ENCODE assay signal across 12 cellular contexts in the genomic region with DNA sequence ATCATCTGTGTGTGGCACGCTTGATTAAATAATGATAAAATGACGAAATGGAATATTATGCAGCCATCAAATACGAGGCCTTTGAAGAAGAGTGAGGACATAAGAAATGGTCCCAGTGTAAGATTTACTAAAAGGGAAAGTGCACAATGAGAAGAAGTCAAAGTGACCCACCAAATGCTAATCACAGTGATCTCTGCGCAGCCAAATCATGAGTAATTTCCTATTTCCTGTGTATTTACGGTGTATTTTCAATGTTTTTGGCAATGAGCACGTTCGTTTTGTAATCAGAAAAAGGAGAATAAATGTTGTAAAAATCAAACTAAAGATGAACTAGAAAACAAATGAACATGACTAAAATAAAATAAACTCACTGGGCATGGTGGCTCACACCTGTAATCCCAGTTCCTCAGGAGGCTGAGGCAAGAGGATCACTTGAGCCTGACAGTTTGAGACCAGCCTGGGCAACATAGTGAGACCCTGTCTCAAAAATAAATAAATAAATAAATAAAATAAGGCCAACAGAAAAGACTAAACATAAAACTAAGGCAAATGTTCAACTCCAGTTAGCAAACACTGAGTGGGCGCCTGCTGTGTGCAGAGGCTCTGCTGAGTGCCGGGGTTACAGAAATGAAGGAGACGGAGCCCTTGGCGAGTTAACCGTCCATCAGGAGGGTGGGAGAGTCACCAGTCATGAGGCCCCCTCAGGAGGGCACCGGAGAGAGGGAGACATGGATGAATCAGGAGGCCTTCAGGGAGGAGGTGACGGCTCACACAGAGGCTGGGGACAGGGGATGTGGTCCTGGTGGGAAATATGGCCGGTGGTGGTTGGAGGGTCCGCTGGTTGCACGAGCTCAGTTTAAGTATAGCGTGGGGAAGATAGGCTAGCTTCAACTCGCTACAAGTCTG. TPM values are rescaled to one million over a fixed set of nuclear protein-coding genes. Genes with fewer than 3 reads are reported as not detected.
DNase-seq lines count a peak whose midpoint lies in the region; ATAC-seq and TF ChIP-seq lines count a peak whose summit lies in the region.
"Had no signal": no experiment of that assay in that cellular context is flagged by ENCODE, and none has a peak within 500 bp of the region (broad histone marks: within the 10 kb centered on the region; RNA-seq: fewer than 3 reads in every experiment).

No MANE protein-coding gene starts in this region.

- peak; percentile 21 for DNase-seq in BJ (ENCODE audit: low read depth)
- no peak for DNase-seq in RWPE1 (ENCODE audit: low spot score)
- DNase-seq in fibroblast of gingiva (ENCODE audit: low read depth), result peak; percentile 26
- no peak for DNase-seq in neural progenitor cell (ENCODE audit: low spot score)
- no peak for DNase-seq in Ammon's horn (ENCODE audit: low spot score)
- no peak for DNase-seq in medulla oblongata (ENCODE audit: extremely low spot score)
- no peak for DNase-seq in DMS 273 (lab: John Stamatoyannopoulos, UW; ENCODE audit: unreplicated experiment)
- DNase-seq: Calu3, NCI-H1436 treated with DMSO at 0.1 percent for 48 hours had no signal

- H3K9me3 Mint-ChIP-seq in neural progenitor cell, result peaks cover 3% of the 10 kb centered on the region

- CTCF ChIA-PET in BJ (lab: Yijun Ruan, JAX), result interaction anchor here (1.2 to 2.8 kb wide), 4 partner anchors 11 to 138 kb away, joined by 3 to 14 read pairs (median 4); no protein-coding TSS in a partner anchor
- CTCF ChIA-PET in RWPE1 (lab: Yijun Ruan, JAX), result no interaction called here

- TF ChIP-seq CTCF in BJ (IDR thresholded peaks at IDR 0.05; ENCODE audit: insufficient read depth, low read depth, low read length), result no peak
- no peak for TF ChIP-seq CTCF in RWPE1 (conservative IDR thresholded peaks at IDR 0.05; ENCODE audit: low read depth)
- no peak for TF ChIP-seq CTCF in neural progenitor cell (IDR thresholded peaks at IDR 0.05)

- H3K4me3 Mint-ChIP-seq in neural progenitor cell, result peak overlapping the region; percentile 64
- H3K4me3 Mint-ChIP-seq: dendritic cell treated with granulocyte-macrophage colony-stimulating factor and Interleukin-4, amounts not matched to agents 40 ng/mL and 50 ng/mL, for 4 days had no signal

- H3K36me3 ChIP-seq in BJ (ENCODE audit: control insufficient read depth, insufficient read depth, low read length) (no peaks in the 10 kb centered on the region), neural progenitor cell (no peaks in the 10 kb centered on the region)
- H3K36me3 ChIP-seq: SJCRH30 had no signal

- H3K27me3 Mint-ChIP-seq in neural progenitor cell (ENCODE audit: insufficient read depth, low read depth), result peaks cover 14% of the 10 kb centered on the region

- no peak for ATAC-seq in GM18907 (IDR thresholded peaks at IDR 0.05; ENCODE audit: unreplicated experiment)

- H3K27ac ChIP-seq in RWPE1, result peak overlapping the region; percentile 93
- H3K27ac ChIP-seq in neural progenitor cell, result no peak overlapping the region

- peaks cover 39% of the 10 kb centered on the region for H3F3A ChIP-seq in neural progenitor cell (ENCODE audit: low read depth)

- H3K27me3 ChIP-seq in BJ (ENCODE audit: control insufficient read depth, insufficient read depth, low read length), result no peaks in the 10 kb centered on the region
- H3K27me3 ChIP-seq in neural progenitor cell, result no peaks in the 10 kb centered on the region
- H3K27me3 ChIP-seq: SJCRH30 had no signal

- peaks cover 57% of the 10 kb centered on the region for H3K4me1 ChIP-seq in neural progenitor cell

- H3K36me3 Mint-ChIP-seq in neural progenitor cell, result no peaks in the 10 kb centered on the region

- H3K9me3 ChIP-seq in neural progenitor cell (ENCODE audit: low read depth), result no peaks in the 10 kb centered on the region
- H3K9me3 ChIP-seq: SJCRH30 had no signal

- no peaks in the 10 kb centered on the region for H3K79me2 ChIP-seq in neural progenitor cell (ENCODE audit: low read depth)

- H3K9ac ChIP-seq in neural progenitor cell, result no peak overlapping the region

- peaks cover 62% of the 10 kb centered on the region for H3K4me1 Mint-ChIP-seq in neural progenitor cell

- H3K27ac Mint-ChIP-seq in neural progenitor cell, result peak overlapping the region; percentile 86
- H3K27ac Mint-ChIP-seq: dendritic cell treated with granulocyte-macrophage colony-stimulating factor and Interleukin-4, amounts not matched to agents 40 ng/mL and 50 ng/mL, for 4 days had no signal

- POLR2A ChIA-PET in BJ (lab: Charles Lee) (no interaction called here), RWPE1 (lab: Yijun Ruan, JAX; ENCODE audit: low non-redundant PET) (no interaction called here)

- H3K4me3 ChIP-seq in BJ (ENCODE audit: low read depth, low read length) (no peak overlapping the region), neural progenitor cell (no peak overlapping the region)
- H3K4me3 ChIP-seq: SJCRH30 had no signal

- no peak overlapping the region for H2AFZ ChIP-seq in neural progenitor cell (replicated peaks)

- no peaks in the 10 kb centered on the region for H4K20me1 ChIP-seq in neural progenitor cell (ENCODE audit: low read depth)

- H3K4me2 ChIP-seq in neural progenitor cell, result no peak overlapping the region

RNA-seq across cellular contexts. Expression of gene CBX7, which starts 26.0 kb away (rescaled TPM):
- polyA plus RNA-seq in BJ (2011; rRNA removed), result 4.2 and 5.3 TPM in 2 replicates
- 4.7 and 5.0 TPM in 2 replicates for polyA minus RNA-seq in BJ (2011; rRNA and poly(A)+ RNA removed)
- total RNA-seq in neural progenitor cell (ENCODE audit: low replicate concordance), result 0.71 and 7.7 TPM in 2 replicates

Comparison
In these comparisons a context has a peak if more than half of its experiments do, and no peak if none do; other contexts are left out.
1. DNase-seq: peak in BJ (single experiment) and fibroblast of gingiva (single experiment); none in RWPE1 (single experiment), neural progenitor cell (single experiment), Ammon's horn (single experiment), medulla oblongata (single experiment) and DMS 273 (single experiment).